33 cellular contexts compared by ENCODE assay signal in genomic region chr9:122845116-122845515, GRCh38. TPM values are rescaled to one million over a fixed set of nuclear protein-coding genes. Genes with fewer than 3 reads are reported as not detected.
"Had no signal": no experiment of that assay in that cellular context is flagged by ENCODE, and none has a peak within 500 bp of the region (broad histone marks: within the 10 kb centered on the region; RNA-seq: fewer than 3 reads in every experiment).

No MANE protein-coding gene starts in this region.

- H3K4me1 ChIP-seq: ascending aorta, body of pancreas, Peyer's patch, SJCRH30 had no signal

- H3K4me1 Mint-ChIP-seq: WTC11 had no signal

- DNase-seq: activated CD4-positive, alpha-beta T cell treated with anti-CD3 and anti-CD28 coated beads for 48 hours; activated CD4-positive, alpha-beta T cell treated with anti-CD3 and anti-CD28 coated beads, Interleukin-2, amount 50 U/mL, for 4 hours; activated CD4-positive, CD25-positive, alpha-beta regulatory T cell treated with anti-CD3 and anti-CD28 coated beads, Interleukin-2, amount 50 U/mL, for 72 hours; activated CD8-positive, alpha-beta memory T cell treated with anti-CD3 and anti-CD28 coated beads, Interleukin-2, amount 50 U/mL, for 48 hours; activated CD8-positive, alpha-beta T cell treated with anti-CD3 and anti-CD28 coated beads, Interleukin-2, amount 10 ng/mL, durations not matched to agents 7 days and 5 days; activated naive CD4-positive, alpha-beta T cell treated with anti-CD3 and anti-CD28 coated beads, Interleukin-2, amount 50 U/mL, for 16 hours; activated T-cell treated with anti-CD3 and anti-CD28 coated beads, Interleukin-2, amount 50 U/mL, for 1 hour; amniotic stem cell; body of pancreas; central memory CD4-positive, alpha-beta T cell; Kasumi-1; KBM-7; NCI-H1092 treated with DMSO at 0.1 percent for 48 hours; NCI-H1417 treated with DMSO at 0.1 percent for 48 hours; NCI-H1694; NCI-H2029; NCI-H2107; NCI-H2171 treated with DMSO at 0.1 percent for 48 hours; NCI-H345; NCI-H510A; NCI-H526 treated with DMSO at 0.1 percent for 48 hours; NCI-H82; OCI-M1; Peyer's patch; Right ventricle myocardium superior; SJCRH30 had no signal

- H3K4me3 ChIP-seq: ascending aorta, body of pancreas, Peyer's patch, SJCRH30 had no signal

- H3K27ac ChIP-seq: ascending aorta, body of pancreas, Peyer's patch, RWPE1, SJCRH30 had no signal

- H3K27me3 ChIP-seq: ascending aorta, body of pancreas, Peyer's patch, SJCRH30 had no signal

- H3K9me3 Mint-ChIP-seq: T-helper 1 cell treated with Interleukin-12 subunit alpha and Interleukin-12 subunit beta and Interleukin-4 antibody, amounts not matched to agents 30 μg/mL and 1 μg/mL, for 36 hours had no signal

- H3K27ac Mint-ChIP-seq: WTC11 had no signal

- H3K4me3 Mint-ChIP-seq: activated CD8-positive, alpha-beta T cell treated with anti-CD3 and anti-CD28 coated beads, Interleukin-2, amount 10 ng/mL, durations not matched to agents 7 days and 5 days; T-helper 1 cell treated with Interleukin-12 subunit alpha and Interleukin-12 subunit beta and Interleukin-4 antibody, amounts not matched to agents 30 μg/mL and 1 μg/mL, for 36 hours; WTC11 had no signal

- H3K9me3 ChIP-seq: ascending aorta, body of pancreas, Peyer's patch, SJCRH30 had no signal

- ATAC-seq: activated CD8-positive, alpha-beta T cell treated with anti-CD3 and anti-CD28 coated beads, Interleukin-2, amount 10 ng/mL, durations not matched to agents 7 days and 5 days; body of pancreas; SK-N-SH treated with all-trans-retinoic acid at 6 μM for 48 hours; WTC11 had no signal

RNA-seq across cellular contexts. Expression of gene OR1K1, which starts 45.2 kb away (rescaled TPM):
- total RNA-seq: activated CD8-positive, alpha-beta T cell treated with anti-CD3 and anti-CD28 coated beads, Interleukin-2, amount 10 ng/mL, durations not matched to agents 7 days and 5 days; ascending aorta; body of pancreas; bronchial epithelial cell; MCF 10A; Peyer's patch; Right ventricle myocardium superior; SJCRH30; WTC11 had no signal

RNA-seq across cellular contexts. Expression of gene OR5C1, which starts 56.4 kb away (rescaled TPM):
- total RNA-seq: activated CD8-positive, alpha-beta T cell treated with anti-CD3 and anti-CD28 coated beads, Interleukin-2, amount 10 ng/mL, durations not matched to agents 7 days and 5 days; ascending aorta; body of pancreas; bronchial epithelial cell; MCF 10A; Peyer's patch; Right ventricle myocardium superior; SJCRH30; WTC11 had no signal
